In the genomic region with DNA sequence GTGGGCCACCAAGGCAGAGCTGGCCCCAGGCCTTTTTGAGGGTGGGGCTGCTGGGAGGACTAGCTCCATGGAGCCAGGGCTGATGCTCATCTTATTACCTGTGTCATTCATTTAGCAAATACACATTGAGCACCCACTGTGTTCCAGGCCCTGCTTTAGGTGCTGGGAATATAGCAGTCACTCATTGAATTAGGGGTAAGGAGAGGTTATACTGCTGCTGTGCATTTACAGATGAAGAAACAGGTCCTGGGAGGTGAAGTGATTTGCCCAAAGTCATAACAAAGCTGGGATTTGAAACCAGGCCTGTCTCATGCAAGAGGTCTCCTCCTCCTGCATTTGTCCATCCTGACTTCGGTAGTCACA, we compare ENCODE assay signal across 26 cellular contexts. TPM values are rescaled to one million over a fixed set of nuclear protein-coding genes. Genes with fewer than 3 reads are reported as not detected.
DNase-seq lines count a peak whose midpoint lies in the region; ATAC-seq and TF ChIP-seq lines count a peak whose summit lies in the region.
"Had no signal": no experiment of that assay in that cellular context is flagged by ENCODE, and none has a peak within 500 bp of the region (broad histone marks: within the 10 kb centered on the region; RNA-seq: fewer than 3 reads in every experiment).

No MANE protein-coding gene starts in this region.

- H3K4me3 ChIP-seq in SK-N-SH (ENCODE audit: low read depth in 2 of 2, low read length in 1 of 2): no peak overlapping the region
- no peak overlapping the region for H3K4me3 ChIP-seq in mesendoderm (ENCODE audit: low read length)
- H3K4me3 ChIP-seq: heart left ventricle, PC-9, upper lobe of right lung had no signal

- H4K5ac ChIP-seq in mesendoderm (ENCODE audit: low read length): no peak overlapping the region

- no peaks in the 10 kb centered on the region for H4K20me1 ChIP-seq in SK-N-SH (ENCODE audit: insufficient read depth)

- H4K8ac ChIP-seq in mesendoderm (ENCODE audit: low read depth, low read length): no peak overlapping the region

- peaks cover 72% of the 10 kb centered on the region for H3K4me1 Mint-ChIP-seq in brain

- H2AFZ ChIP-seq in SK-N-SH (ENCODE audit: low read depth): no peak overlapping the region
- H2AFZ ChIP-seq: PC-9 had no signal

- no peak for DNase-seq in SK-N-SH
- DNase-seq in mesendoderm: no peak
- no peak for DNase-seq in UCSD-AML1 (lab: John Stamatoyannopoulos, UW; ENCODE audit: unreplicated experiment)
- no peak for DNase-seq in NCI-H1092 treated with DMSO at 0.1 percent for 48 hours (lab: John Stamatoyannopoulos, UW)
- DNase-seq: activated CD4-positive, alpha-beta T cell treated with anti-CD3 and anti-CD28 coated beads for 48 hours; activated CD8-positive, alpha-beta memory T cell treated with anti-CD3 and anti-CD28 coated beads for 24 hours; activated T-cell treated with anti-CD3 and anti-CD28 coated beads for 4 hours; foreskin fibroblast; heart left ventricle; Kasumi-1; natural killer cell; NCI-H1436 treated with DMSO at 0.1 percent for 48 hours; NCI-H226; NCI-H526 treated with DMSO at 0.1 percent for 48 hours; PC-9; Right ventricle myocardium superior; stimulated activated CD4-positive, alpha-beta T cell treated with anti-CD3 and anti-CD28 coated beads, Interleukin-4, amount 100 ng/mL, for 4 hours; upper lobe of right lung had no signal

- H3K27ac ChIP-seq in SK-N-SH (ENCODE audit: low read depth in 2 of 2, low read length in 1 of 2) (no peak overlapping the region), mesendoderm (ENCODE audit: low read depth, low read length) (no peak overlapping the region), temporal lobe (ENCODE audit: low read depth, low read length) (peak overlapping the region; percentile 82)
- H3K27ac ChIP-seq: 22Rv1, heart left ventricle, PC-9, upper lobe of right lung had no signal

- no peak overlapping the region for H3K18ac ChIP-seq in mesendoderm (ENCODE audit: low read length)

- CTCF ChIA-PET in SK-N-SH (lab: Yijun Ruan, JAX): interaction anchor here (1.3 to 2.9 kb wide), 5 partner anchors 9 to 106 kb away, joined by 3 to 15 read pairs (median 4); no protein-coding TSS in a partner anchor

- peak overlapping the region; percentile 41 to 92 (median 89) for H3K27ac Mint-ChIP-seq in brain
- H3K27ac Mint-ChIP-seq: activated naive CD4-positive, alpha-beta T cell treated with anti-CD3 and anti-CD28 coated beads, Interleukin-2, amount 50 U/mL, for 24 hours; T-helper 2 cell treated with Interferon-gamma antibody and Interleukin-4, amounts not matched to agents 5 μg/mL and 100 μg/mL, for 36 hours had no signal

- H3K4me3 Mint-ChIP-seq in brain: no peak overlapping the region
- H3K4me3 Mint-ChIP-seq: activated naive CD4-positive, alpha-beta T cell treated with anti-CD3 and anti-CD28 coated beads, Interleukin-2, amount 50 U/mL, for 24 hours; natural killer cell; T-helper 2 cell treated with Interferon-gamma antibody and Interleukin-4, amounts not matched to agents 5 μg/mL and 100 μg/mL, for 36 hours had no signal

- TF ChIP-seq CTCF in SK-N-SH (IDR thresholded peaks at IDR 0.05): no peak
- no peak for TF ChIP-seq CTCF in brain (conservative IDR thresholded peaks at IDR 0.05)

- WGBS in SK-N-SH (ENCODE audit: low lambda C conversion rate): 100% methylated on average over 1 of the region's 1 CpG
- WGBS in mesendoderm (ENCODE audit: extremely low coverage, insufficient coverage, low lambda C conversion rate): no CpG with 5 or more reads among the region's 1 CpG

- H3K56ac ChIP-seq in mesendoderm (ENCODE audit: low read length): no peak overlapping the region

- H3K4me2 ChIP-seq in SK-N-SH: 0 out of 2 replicates have a peak overlapping the region, but pooled peaks have one; percentile 7
- no peak overlapping the region for H3K4me2 ChIP-seq in mesendoderm (ENCODE audit: low read length)
- H3K4me2 ChIP-seq: PC-9 had no signal

- no peak overlapping the region for H2BK5ac ChIP-seq in mesendoderm (ENCODE audit: low read length)

- ATAC-seq in SK-N-SH treated with all-trans-retinoic acid at 6 μM for 48 hours (no peak), GM19324 (IDR thresholded peaks at IDR 0.05; ENCODE audit: low FRiP score, unreplicated experiment) (no peak)
- ATAC-seq: esophagus mucosa, heart left ventricle, upper lobe of right lung had no signal

- H2BK120ac ChIP-seq in mesendoderm (ENCODE audit: low read depth, low read length): no peak overlapping the region

- POLR2A ChIA-PET in SK-N-SH (lab: Yijun Ruan, JAX): no interaction called here

- H3K4me1 ChIP-seq in SK-N-SH (ENCODE audit: control insufficient read depth in 1 of 2, insufficient read depth in 2 of 2, low read depth in 1 of 2, low read length in 1 of 2): peaks cover 10% of the 10 kb centered on the region in 2 experiments; a peak in 2 of 4 replicates
- peaks cover 10% of the 10 kb centered on the region for H3K4me1 ChIP-seq in mesendoderm (ENCODE audit: control insufficient read depth, low read depth, low read length)
- H3K4me1 ChIP-seq: heart left ventricle, upper lobe of right lung had no signal

- no peaks in the 10 kb centered on the region for H3K36me3 Mint-ChIP-seq in brain
- H3K36me3 Mint-ChIP-seq: activated naive CD4-positive, alpha-beta T cell treated with anti-CD3 and anti-CD28 coated beads, Interleukin-2, amount 50 U/mL, for 24 hours; natural killer cell had no signal

- no peaks in the 10 kb centered on the region for H3K36me3 ChIP-seq in SK-N-SH (replicated peaks in 1 of 2; ENCODE audit: control insufficient read depth in 1 of 2, insufficient read depth in 2 of 2, low read length in 1 of 2)
- no peaks in the 10 kb centered on the region for H3K36me3 ChIP-seq in mesendoderm (ENCODE audit: control insufficient read depth, insufficient read depth, low read length)
- H3K36me3 ChIP-seq: heart left ventricle, upper lobe of right lung had no signal

- no peaks in the 10 kb centered on the region for H3K9me3 ChIP-seq in SK-N-SH
- H3K9me3 ChIP-seq: heart left ventricle, upper lobe of right lung had no signal

- peaks cover 7% of the 10 kb centered on the region for H3K27me3 Mint-ChIP-seq in brain
- H3K27me3 Mint-ChIP-seq: activated naive CD4-positive, alpha-beta T cell treated with anti-CD3 and anti-CD28 coated beads, Interleukin-2, amount 50 U/mL, for 24 hours had no signal

- no peaks in the 10 kb centered on the region for H3K79me1 ChIP-seq in mesendoderm (ENCODE audit: low read length)

- H3K4ac ChIP-seq in mesendoderm (ENCODE audit: low read depth, low read length): no peak overlapping the region

- TF ChIP-seq RAD21 in SK-N-SH (IDR thresholded peaks at IDR 0.05; ENCODE audit: low read length): no peak

- H3K27me3 ChIP-seq in SK-N-SH (ENCODE audit: insufficient read depth): no peaks in the 10 kb centered on the region
- no peaks in the 10 kb centered on the region for H3K27me3 ChIP-seq in mesendoderm (ENCODE audit: insufficient read depth, low read length, poor library complexity)
- H3K27me3 ChIP-seq: heart left ventricle, upper lobe of right lung had no signal

- H2BK15ac ChIP-seq in mesendoderm (replicated peaks; ENCODE audit: low read depth): no peak overlapping the region

- no peak overlapping the region for H3K9ac ChIP-seq in SK-N-SH
- no peak overlapping the region for H3K9ac ChIP-seq in mesendoderm (ENCODE audit: low read length)

- H3F3A ChIP-seq in SK-N-SH (replicated peaks; ENCODE audit: insufficient read depth): peaks cover 3% of the 10 kb centered on the region

- TF ChIP-seq EP300 in SK-N-SH (IDR thresholded peaks at IDR 0.05; ENCODE audit: borderline replicate concordance in 1 of 2, low read depth in 1 of 2, low read length in 1 of 2): no peak

- no peaks in the 10 kb centered on the region for H3K9me2 ChIP-seq in SK-N-SH

- H3K79me2 ChIP-seq in SK-N-SH (ENCODE audit: insufficient read depth): no peaks in the 10 kb centered on the region
- H3K79me2 ChIP-seq in mesendoderm (ENCODE audit: control insufficient read depth, insufficient read depth, low read length): no peaks in the 10 kb centered on the region

- peaks cover 0 to 5% (median 0%) of the 10 kb centered on the region in 5 experiments for H3K9me3 Mint-ChIP-seq in brain
- H3K9me3 Mint-ChIP-seq: activated naive CD4-positive, alpha-beta T cell treated with anti-CD3 and anti-CD28 coated beads, Interleukin-2, amount 50 U/mL, for 24 hours; natural killer cell; T-helper 2 cell treated with Interferon-gamma antibody and Interleukin-4, amounts not matched to agents 5 μg/mL and 100 μg/mL, for 36 hours had no signal

- no peak overlapping the region for H2AK5ac ChIP-seq in mesendoderm (ENCODE audit: low read length)

- peak overlapping the region; percentile 37 for H3K23ac ChIP-seq in mesendoderm (ENCODE audit: low read length)

TF ChIP-seq in SK-N-SH, 30 proteins besides CTCF, POLR2A, EP300 and RAD21 (continues in another document):
- TF ChIP-seq CHD2 (IDR thresholded peaks at IDR 0.05; ENCODE audit: low read length, partially characterized antibody): no peak
- TF ChIP-seq FOSL2 (IDR thresholded peaks at IDR 0.05; ENCODE audit: borderline replicate concordance, low read depth): no peak
- TF ChIP-seq NFIC (IDR thresholded peaks at IDR 0.05; ENCODE audit: borderline replicate concordance): no peak
- TF ChIP-seq GABPA (IDR thresholded peaks at IDR 0.05; ENCODE audit: low read depth): no peak
- no peak for TF ChIP-seq SMC3 (IDR thresholded peaks at IDR 0.05; ENCODE audit: low read depth, low read length)

TF ChIP-seq in SK-N-SH treated with all-trans-retinoic acid at 6 μM for 48 hours, 23 proteins besides CTCF, POLR2A, EP300 and RAD21:
- no peak for TF ChIP-seq TCF4 (CRISPR knock-in tag; IDR thresholded peaks at IDR 0.05; ENCODE audit: borderline replicate concordance)
- TF ChIP-seq GLIS3 (CRISPR knock-in tag; IDR thresholded peaks at IDR 0.05): no peak
- no peak for TF ChIP-seq ZC3H10 (CRISPR knock-in tag; IDR thresholded peaks at IDR 0.05)
- no peak for TF ChIP-seq ISL1 (CRISPR knock-in tag; IDR thresholded peaks at IDR 0.05)
- TF ChIP-seq SNAI2 (CRISPR knock-in tag; IDR thresholded peaks at IDR 0.05): no peak
- TF ChIP-seq ZNF565 (CRISPR knock-in tag; conservative IDR thresholded peaks at IDR 0.05; ENCODE audit: low read depth): no peak
- no peak for TF ChIP-seq ZFP30 (CRISPR knock-in tag; IDR thresholded peaks at IDR 0.05)
- no peak for TF ChIP-seq ZNF8 (CRISPR knock-in tag; IDR thresholded peaks at IDR 0.05)

RNA-seq across cellular contexts. Expression of a gene that starts 56.0 kb away (rescaled TPM):
- polyA plus RNA-seq in SK-N-SH (2012; rRNA removed): 0.15 TPM in 2 replicates
- polyA plus RNA-seq in SK-N-SH (2012; cell fraction: cytosol; rRNA removed): 0.09 and 0.13 TPM in 2 replicates
- 0.62 and 0.63 TPM in 2 replicates for polyA plus RNA-seq in SK-N-SH (2012; cell fraction: nucleus; rRNA removed)
- polyA plus RNA-seq in brain (ENCODE audit: insufficient read depth, low read depth, low replicate concordance): 23.1 TPM
- 0.04 TPM for polyA plus RNA-seq in mesendoderm (2013, experiment 1 of 2)
- 0.03 TPM for polyA plus RNA-seq in mesendoderm (2013, experiment 2 of 2)
- total RNA-seq in temporal lobe: 31.2 TPM
- total RNA-seq: esophagus mucosa, Right ventricle myocardium superior, upper lobe of right lung had no signal

Comparison
In these comparisons a context has a peak if more than half of its experiments do, and no peak if none do; other contexts are left out.
1. RNA of a gene that starts 56.0 kb away (polyA plus RNA-seq): 23.1 TPM in brain (single experiment); 0.09 to 0.63 TPM in SK-N-SH; every median in the first group is over 10 times any median in the second.